ENCODE assay signal across 23 cellular contexts in the genomic region with DNA sequence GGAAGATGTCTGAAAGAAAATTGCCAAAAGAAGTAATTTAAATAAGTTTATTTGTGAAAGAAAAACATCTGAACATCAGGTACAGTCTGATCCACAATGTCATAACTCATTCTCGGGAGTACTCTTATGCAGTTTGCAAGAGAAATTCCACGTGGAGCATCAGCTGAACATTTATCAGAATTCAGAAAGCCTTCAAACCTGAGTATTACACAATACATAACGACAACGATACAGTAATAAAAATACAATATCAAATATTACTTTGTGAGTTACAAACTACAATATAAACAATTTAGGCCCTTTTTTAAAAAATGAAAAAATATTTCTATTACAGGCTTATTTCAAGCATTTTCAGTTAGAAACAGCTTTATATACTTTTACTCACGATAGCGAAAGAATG.
DNase-seq lines count a peak whose midpoint lies in the region; ATAC-seq, FAIRE-seq and TF ChIP-seq lines count a peak whose summit lies in the region.
"Had no signal": no experiment of that assay in that cellular context is flagged by ENCODE, and none has a peak within 500 bp of the region (broad histone marks: within the 10 kb centered on the region; RNA-seq: fewer than 3 reads in every experiment).

No MANE protein-coding gene starts in this region.

- TF ChIP-seq EP300 in K562 (IDR thresholded peaks at IDR 0.05; ENCODE audit: low read length) = no peak

- H3K36me3 ChIP-seq in CD8-positive, alpha-beta memory T cell (ENCODE audit: insufficient read depth, low read length) = peaks cover 5% of the 10 kb centered on the region
- H3K36me3 ChIP-seq in K562 (ENCODE audit: control insufficient read depth, insufficient read depth, low read length) = peaks cover 6% of the 10 kb centered on the region; the same call in 1 of the 3 replicates
- H3K36me3 ChIP-seq: HAP-1 had no signal

- no peaks in the 10 kb centered on the region for H4K20me1 ChIP-seq in K562 (replicated peaks; ENCODE audit: control insufficient read depth, insufficient read depth, low read length)
- H4K20me1 ChIP-seq: BLaER1 had no signal

- DNase-seq in CD8-positive, alpha-beta memory T cell = no peak
- peak; percentile 53 for DNase-seq in DMS53 treated with DMSO at 0.1 percent for 48 hours (lab: John Stamatoyannopoulos, UW; ENCODE audit: unreplicated experiment)
- peak; percentile 40 for DNase-seq in OCI-M1 (lab: John Stamatoyannopoulos, UW)
- no peak for DNase-seq in K562 (ENCODE audit: extremely low read depth in 1 of 4, low spot score in 3 of 4)
- DNase-seq in NCI-H187 treated with DMSO at 0.1 percent for 48 hours (lab: John Stamatoyannopoulos, UW) = no peak
- DNase-seq in medulla oblongata (ENCODE audit: extremely low spot score) = no peak
- no peak for DNase-seq in type B pancreatic cell (ENCODE audit: extremely low spot score, unreplicated experiment)
- DNase-seq in stimulated activated CD4-positive, alpha-beta T cell treated with anti-CD3 and anti-CD28 coated beads, Interleukin-1b, Interleukin-23, amount 100 ng/mL, for 48 hours = no peak
- DNase-seq: CD4-positive, CD25-positive, alpha-beta regulatory T cell; CD8-positive, alpha-beta T cell; DMS 273 treated with DMSO at 0.1 percent for 48 hours; DND-41; GDM1; GOT3; HFFc6 had no signal

- in situ Hi-C loops in K562 (cut with MboI) = no loop called here

- no peak for FAIRE-seq in K562 (lab: Jason Lieb, UNC)
- FAIRE-seq: D721Med, GM12878, GM19239, H54 had no signal

- POLR2A ChIA-PET in CD8-positive, alpha-beta memory T cell (lab: Charles Lee) = no interaction called here
- POLR2A ChIA-PET in K562 (lab: Yijun Ruan, JAX) = interaction anchor here (0.7 to 2.4 kb wide), 3 partner anchors 12 to 177 kb away, joined by 3 to 12 read pairs (median 4); a partner anchor contains a TSS

- TF ChIP-seq RAD21 in K562 (CRISPR knock-in tag; conservative IDR thresholded peaks at IDR 0.05 in 1 of 2, IDR thresholded peaks at IDR 0.05 in 1 of 2) = no peak

- H3K4me3 ChIP-seq in CD8-positive, alpha-beta memory T cell (ENCODE audit: low read length) = no peak overlapping the region
- H3K4me3 ChIP-seq in K562 = peak overlapping the region; percentile 31
- H3K4me3 ChIP-seq: BLaER1, GM12878, HAP-1 had no signal

- peak overlapping the region; percentile 40 for H3K27ac ChIP-seq in CD8-positive, alpha-beta memory T cell (ENCODE audit: low read depth, low read length)
- H3K27ac ChIP-seq in K562 (ENCODE audit: extremely low read depth, low read depth, low read length) = peak overlapping the region; percentile 82
- H3K27ac ChIP-seq: BLaER1, C4-2B had no signal

- H3K79me2 ChIP-seq in K562 (ENCODE audit: control insufficient read depth, insufficient read depth, low read length) = peaks cover 32% of the 10 kb centered on the region

- H3K9me1 ChIP-seq in K562 (ENCODE audit: control insufficient read depth, insufficient read depth, low read length) = no peaks in the 10 kb centered on the region

- TSS peak; percentile 66 for BruUV-seq in K562 (replicated peaks; lab: Mats Ljungman, UMichigan)

- H3K27ac Mint-ChIP-seq in CD8-positive, alpha-beta memory T cell = no peak overlapping the region
- no peak overlapping the region for H3K27ac Mint-ChIP-seq in type B pancreatic cell
- H3K27ac Mint-ChIP-seq: B cell; CD4-positive, CD25-positive, alpha-beta regulatory T cell; CD8-positive, alpha-beta T cell; HFFc6 had no signal

- peak overlapping the region in 1 of 2 experiments; percentile 61; a peak in 2 of 4 replicates for H3K9ac ChIP-seq in K562 (ENCODE audit: insufficient read depth in 1 of 2, low read depth in 2 of 2, low read length in 2 of 2)
- H3K9ac ChIP-seq: BLaER1 had no signal

- no peaks in the 10 kb centered on the region for H3K9me3 ChIP-seq in CD8-positive, alpha-beta memory T cell (ENCODE audit: low read length)
- H3K9me3 ChIP-seq in K562 (replicated peaks; ENCODE audit: control insufficient read depth, insufficient read depth, low read depth, low read length) = no peaks in the 10 kb centered on the region
- H3K9me3 ChIP-seq: BLaER1, HAP-1 had no signal

- peaks cover 0 to 1% of the 10 kb centered on the region in 2 donors for H3K27me3 Mint-ChIP-seq in CD8-positive, alpha-beta memory T cell
- no peaks in the 10 kb centered on the region for H3K27me3 Mint-ChIP-seq in type B pancreatic cell
- H3K27me3 Mint-ChIP-seq: B cell; CD4-positive, CD25-positive, alpha-beta regulatory T cell had no signal

- H2AFZ ChIP-seq in K562 (ENCODE audit: low read depth, low read length) = peak overlapping the region; percentile 37; the same call in 1 of the 2 replicates

- no peaks in the 10 kb centered on the region for H3K4me1 Mint-ChIP-seq in CD8-positive, alpha-beta memory T cell
- H3K4me1 Mint-ChIP-seq in type B pancreatic cell (ENCODE audit: unreplicated experiment) = no peaks in the 10 kb centered on the region
- H3K4me1 Mint-ChIP-seq: B cell had no signal

- no peak for TF ChIP-seq CTCF in K562 (IDR thresholded peaks at IDR 0.05 in 2 of 3, conservative IDR thresholded peaks at IDR 0.05 in 1 of 3; ENCODE audit: insufficient read depth in 2 of 3, low read depth in 1 of 3, low read length in 3 of 3)
- no peak for TF ChIP-seq CTCF in type B pancreatic cell (conservative IDR thresholded peaks at IDR 0.05)

- H3K4me1 ChIP-seq in CD8-positive, alpha-beta memory T cell (ENCODE audit: insufficient read depth, low read length) = no peaks in the 10 kb centered on the region
- peaks cover 3 to 18% of the 10 kb centered on the region in 2 experiments; a peak in 3 of 5 replicates for H3K4me1 ChIP-seq in K562 (replicated peaks in 1 of 2; ENCODE audit: control insufficient read depth in 2 of 2, insufficient read depth in 2 of 2, low read length in 2 of 2)
- H3K4me1 ChIP-seq: BLaER1 had no signal

- no peak for TF ChIP-seq POLR2A in K562 (conservative IDR thresholded peaks at IDR 0.05)

- no peak overlapping the region for H3K4me3 Mint-ChIP-seq in CD8-positive, alpha-beta memory T cell
- no peak overlapping the region for H3K4me3 Mint-ChIP-seq in type B pancreatic cell
- H3K4me3 Mint-ChIP-seq: B cell; CD4-positive, CD25-positive, alpha-beta regulatory T cell; CD8-positive, alpha-beta T cell; HFFc6 had no signal

- peak overlapping the region; percentile 76 for H3K4me2 ChIP-seq in K562 (ENCODE audit: insufficient read depth, low read length)
- H3K4me2 ChIP-seq: BLaER1 had no signal

- 3% methylated on average over 6 of the region's 6 CpGs for WGBS in K562 (ENCODE audit: insufficient coverage, low coverage, missing lambda C conversion rate)

- peaks cover 11 to 48% (median 13%) of the 10 kb centered on the region in 3 donors for H3K36me3 Mint-ChIP-seq in CD8-positive, alpha-beta memory T cell
- peaks cover 24% of the 10 kb centered on the region for H3K36me3 Mint-ChIP-seq in type B pancreatic cell

- intact Hi-C loops in K562 (cut with micrococcal nuclease) = loop anchor here (5.0 kb wide), 4 partner anchors 65 to 515 kb away; a partner anchor contains a TSS

- CTCF ChIA-PET in CD8-positive, alpha-beta memory T cell (lab: Charles Lee) = no interaction called here
- CTCF ChIA-PET in K562 (lab: Yijun Ruan, JAX; ENCODE audit: low intra/inter-chr PET ratio) = no interaction called here

- no peaks in the 10 kb centered on the region for H3K27me3 ChIP-seq in CD8-positive, alpha-beta memory T cell (ENCODE audit: insufficient read depth, low read length, poor library complexity, severe bottlenecking)
- H3K27me3 ChIP-seq in K562 (ENCODE audit: control insufficient read depth in 2 of 2, insufficient read depth in 2 of 2, low read length in 2 of 2) = no peaks in the 10 kb centered on the region
- H3K27me3 ChIP-seq: BLaER1 had no signal

- peak; percentile 12; the same call in 1 of the 3 replicates for ATAC-seq in K562
- ATAC-seq: CD8-positive, alpha-beta T cell; GM12878 had no signal

- H3K9me3 Mint-ChIP-seq in CD8-positive, alpha-beta memory T cell = no peaks in the 10 kb centered on the region
- no peaks in the 10 kb centered on the region for H3K9me3 Mint-ChIP-seq in type B pancreatic cell
- H3K9me3 Mint-ChIP-seq: CD4-positive, CD25-positive, alpha-beta regulatory T cell; CD8-positive, alpha-beta T cell; HFFc6 had no signal

TF ChIP-seq in K562, 482 proteins besides CTCF, POLR2A, EP300 and RAD21 (continues in another document):
- TF ChIP-seq, protein P1, sequence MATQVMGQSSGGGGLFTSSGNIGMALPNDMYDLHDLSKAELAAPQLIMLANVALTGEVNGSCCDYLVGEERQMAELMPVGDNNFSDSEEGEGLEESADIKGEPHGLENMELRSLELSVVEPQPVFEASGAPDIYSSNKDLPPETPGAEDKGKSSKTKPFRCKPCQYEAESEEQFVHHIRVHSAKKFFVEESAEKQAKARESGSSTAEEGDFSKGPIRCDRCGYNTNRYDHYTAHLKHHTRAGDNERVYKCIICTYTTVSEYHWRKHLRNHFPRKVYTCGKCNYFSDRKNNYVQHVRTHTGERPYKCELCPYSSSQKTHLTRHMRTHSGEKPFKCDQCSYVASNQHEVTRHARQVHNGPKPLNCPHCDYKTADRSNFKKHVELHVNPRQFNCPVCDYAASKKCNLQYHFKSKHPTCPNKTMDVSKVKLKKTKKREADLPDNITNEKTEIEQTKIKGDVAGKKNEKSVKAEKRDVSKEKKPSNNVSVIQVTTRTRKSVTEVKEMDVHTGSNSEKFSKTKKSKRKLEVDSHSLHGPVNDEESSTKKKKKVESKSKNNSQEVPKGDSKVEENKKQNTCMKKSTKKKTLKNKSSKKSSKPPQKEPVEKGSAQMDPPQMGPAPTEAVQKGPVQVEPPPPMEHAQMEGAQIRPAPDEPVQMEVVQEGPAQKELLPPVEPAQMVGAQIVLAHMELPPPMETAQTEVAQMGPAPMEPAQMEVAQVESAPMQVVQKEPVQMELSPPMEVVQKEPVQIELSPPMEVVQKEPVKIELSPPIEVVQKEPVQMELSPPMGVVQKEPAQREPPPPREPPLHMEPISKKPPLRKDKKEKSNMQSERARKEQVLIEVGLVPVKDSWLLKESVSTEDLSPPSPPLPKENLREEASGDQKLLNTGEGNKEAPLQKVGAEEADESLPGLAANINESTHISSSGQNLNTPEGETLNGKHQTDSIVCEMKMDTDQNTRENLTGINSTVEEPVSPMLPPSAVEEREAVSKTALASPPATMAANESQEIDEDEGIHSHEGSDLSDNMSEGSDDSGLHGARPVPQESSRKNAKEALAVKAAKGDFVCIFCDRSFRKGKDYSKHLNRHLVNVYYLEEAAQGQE (CRISPR knock-in tag; IDR thresholded peaks at IDR 0.05; ENCODE audit: low read depth) = no peak
- TF ChIP-seq, protein P2, sequence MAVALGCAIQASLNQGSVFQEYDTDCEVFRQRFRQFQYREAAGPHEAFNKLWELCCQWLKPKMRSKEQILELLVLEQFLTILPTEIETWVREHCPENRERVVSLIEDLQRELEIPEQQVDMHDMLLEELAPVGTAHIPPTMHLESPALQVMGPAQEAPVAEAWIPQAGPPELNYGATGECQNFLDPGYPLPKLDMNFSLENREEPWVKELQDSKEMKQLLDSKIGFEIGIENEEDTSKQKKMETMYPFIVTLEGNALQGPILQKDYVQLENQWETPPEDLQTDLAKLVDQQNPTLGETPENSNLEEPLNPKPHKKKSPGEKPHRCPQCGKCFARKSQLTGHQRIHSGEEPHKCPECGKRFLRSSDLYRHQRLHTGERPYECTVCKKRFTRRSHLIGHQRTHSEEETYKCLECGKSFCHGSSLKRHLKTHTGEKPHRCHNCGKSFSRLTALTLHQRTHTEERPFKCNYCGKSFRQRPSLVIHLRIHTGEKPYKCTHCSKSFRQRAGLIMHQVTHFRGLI (CRISPR knock-in tag; IDR thresholded peaks at IDR 0.05) = no peak
- TF ChIP-seq HEY1 (CRISPR knock-in tag; IDR thresholded peaks at IDR 0.05; ENCODE audit: borderline replicate concordance) = no peak

Comparison
In these comparisons a context has a peak if more than half of its experiments do, and no peak if none do; other contexts are left out.
1. DNase-seq: peak in DMS53 treated with DMSO at 0.1 percent for 48 hours (single experiment) and OCI-M1 (single experiment); none in CD8-positive, alpha-beta memory T cell (0 of 5), K562 (0 of 4), NCI-H187 treated with DMSO at 0.1 percent for 48 hours (single experiment), medulla oblongata (single experiment), type B pancreatic cell (single experiment) and stimulated activated CD4-positive, alpha-beta T cell treated with anti-CD3 and anti-CD28 coated beads, Interleukin-1b, Interleukin-23, amount 100 ng/mL, for 48 hours (single experiment).